21 cellular contexts compared by ENCODE assay signal in genomic region chr5:107458322-107458721, GRCh38.
"Had no signal": no experiment of that assay in that cellular context is flagged by ENCODE, and none has a peak within 500 bp of the region (broad histone marks: within the 10 kb centered on the region; RNA-seq: fewer than 3 reads in every experiment).

No MANE protein-coding gene starts in this region.

- H3K27me3 ChIP-seq: SJCRH30 had no signal

- H3K36me3 ChIP-seq: SJCRH30 had no signal

- H3K27ac ChIP-seq: SJCRH30 had no signal

- ATAC-seq: Panc1, Right ventricle myocardium inferior, SK-N-SH treated with all-trans-retinoic acid at 6 μM for 48 hours had no signal

- H3K4me3 ChIP-seq: SJCRH30 had no signal

- DNase-seq: KBM-7; MV-4-11; NCI-H1048; NCI-H1105; NCI-H1417 treated with DMSO at 0.1 percent for 48 hours; NCI-H146; NCI-H1694 treated with DMSO at 0.1 percent for 48 hours; NCI-H1930; NCI-H2081; NCI-H2107; NCI-H2227 treated with DMSO at 0.1 percent for 48 hours; NCI-H524; NCI-H69; NCI-H774; NK-92 treated with Interleukin-12 subunit alpha and Interleukin-12 subunit beta, amount 100 ng/mL, for 24 hours; SHP77 treated with DMSO at 0.1 percent for 48 hours; SJCRH30; T-helper 1 cell had no signal
